11 cellular contexts compared by ENCODE assay signal in the genomic region with DNA sequence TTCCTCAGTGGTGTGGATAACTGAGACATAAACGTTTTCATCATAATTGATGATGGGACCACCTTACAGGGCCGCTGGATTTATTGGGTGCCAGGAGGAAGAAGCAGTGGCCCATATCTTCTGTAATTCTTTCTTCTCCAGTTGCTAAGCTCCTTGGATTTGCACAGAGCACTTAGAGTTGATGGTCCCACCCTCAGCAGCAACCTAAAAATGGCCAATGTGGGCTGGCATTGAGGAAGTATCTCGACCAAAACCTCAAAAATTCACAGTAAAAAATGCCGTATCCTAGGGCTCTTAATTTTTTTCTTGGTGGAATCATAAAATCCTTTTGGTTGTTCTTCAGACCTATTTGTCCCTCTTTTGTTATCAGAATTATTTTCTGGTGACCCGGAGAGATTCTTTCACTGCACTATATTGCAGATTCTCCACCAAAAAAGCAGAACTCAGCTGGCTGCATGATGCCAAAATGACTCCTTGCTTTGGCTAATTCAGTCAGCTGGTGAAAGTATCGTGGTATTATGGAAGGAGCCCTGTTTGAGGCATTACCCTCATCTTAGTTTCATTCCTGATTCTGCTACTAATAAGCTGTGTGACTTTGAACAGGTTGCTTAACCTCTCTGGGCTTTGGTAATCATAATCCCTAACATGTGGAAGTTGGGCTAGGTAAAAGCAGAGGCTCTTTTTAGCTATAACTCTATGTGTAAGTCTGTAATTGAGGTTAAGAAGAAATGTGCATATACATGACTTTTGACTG. TPM values are rescaled to one million over a fixed set of nuclear protein-coding genes. Genes with fewer than 3 reads are reported as not detected.
DNase-seq lines count a peak whose midpoint lies in the region; ATAC-seq and TF ChIP-seq lines count a peak whose summit lies in the region.
"Had no signal": no experiment of that assay in that cellular context is flagged by ENCODE, and none has a peak within 500 bp of the region (broad histone marks: within the 10 kb centered on the region; RNA-seq: fewer than 3 reads in every experiment).

No MANE protein-coding gene starts in this region.

- peak overlapping the region; percentile 86 for H3K27ac Mint-ChIP-seq in MCF 10A (ENCODE audit: low read depth, unreplicated experiment)
- peak overlapping the region; percentile 98 for H3K27ac Mint-ChIP-seq in mesothelial cell of epicardium
- H3K27ac Mint-ChIP-seq: activated naive CD8-positive, alpha-beta T cell treated with anti-CD3 and anti-CD28 coated beads, Interleukin-2, amount 10 ng/mL, durations not matched to agents 7 days and 5 days; B cell had no signal

- H3K27me3 Mint-ChIP-seq in MCF 10A (ENCODE audit: insufficient read depth, unreplicated experiment) (no peaks in the 10 kb centered on the region), mesothelial cell of epicardium (ENCODE audit: low read depth) (no peaks in the 10 kb centered on the region)

- TF ChIP-seq CTCF in right atrium auricular region (IDR thresholded peaks at IDR 0.05) (no peak), MCF 10A (IDR thresholded peaks at IDR 0.05; ENCODE audit: unreplicated experiment) (no peak), mesothelial cell of epicardium (IDR thresholded peaks at IDR 0.05; ENCODE audit: unreplicated experiment) (no peak), vagina (IDR thresholded peaks at IDR 0.05) (no peak), dorsolateral prefrontal cortex (IDR thresholded peaks at IDR 0.05 in 54 of 56, conservative IDR thresholded peaks at IDR 0.05 in 2 of 56; ENCODE audit: low read depth in 1 of 56, partially characterized antibody in 56 of 56) (no peak)

- H3K9me3 ChIP-seq in right atrium auricular region (no peaks in the 10 kb centered on the region), vagina (no peaks in the 10 kb centered on the region)

- BruUV-seq in MCF 10A (replicated peaks; lab: Mats Ljungman, UMichigan) = no TSS peak

- CTCF ChIA-PET in MCF 10A (lab: Yijun Ruan, JAX) = interaction anchor here (0.6 to 26.2 kb wide), 15 partner anchors 8 to 1776 kb away, joined by 3 to 494 read pairs (median 13); partner anchors contain the start of gene KIRREL1

- H3K36me3 Mint-ChIP-seq in MCF 10A (ENCODE audit: insufficient read depth, unreplicated experiment) (peaks cover 16% of the 10 kb centered on the region), mesothelial cell of epicardium (peaks cover 2% of the 10 kb centered on the region)
- H3K36me3 Mint-ChIP-seq: activated naive CD8-positive, alpha-beta T cell treated with anti-CD3 and anti-CD28 coated beads, Interleukin-2, amount 10 ng/mL, durations not matched to agents 7 days and 5 days had no signal

- H3K4me1 ChIP-seq in right atrium auricular region = peaks cover 0 to 90% of the 10 kb centered on the region in 2 donors
- peaks cover 97% of the 10 kb centered on the region for H3K4me1 ChIP-seq in vagina

- H3K27ac ChIP-seq in right atrium auricular region (peak overlapping the region; percentile 80 to 83), vagina (peak overlapping the region; percentile 88), dorsolateral prefrontal cortex (peak overlapping the region in 4 of 59 donors; percentile 17 to 66 (median 26))

- ATAC-seq in left cardiac atrium (no peak), HG03432 (IDR thresholded peaks at IDR 0.05; ENCODE audit: unreplicated experiment) (no peak)

- H3K9me3 Mint-ChIP-seq in MCF 10A (ENCODE audit: unreplicated experiment) (no peaks in the 10 kb centered on the region), mesothelial cell of epicardium (no peaks in the 10 kb centered on the region)
- H3K9me3 Mint-ChIP-seq: activated naive CD8-positive, alpha-beta T cell treated with anti-CD3 and anti-CD28 coated beads, Interleukin-2, amount 10 ng/mL, durations not matched to agents 7 days and 5 days had no signal

- no peaks in the 10 kb centered on the region for H3K27me3 ChIP-seq in right atrium auricular region
- H3K27me3 ChIP-seq in vagina = no peaks in the 10 kb centered on the region
- peaks cover 0 to 15% (median 0%) of the 10 kb centered on the region in 45 donors for H3K27me3 ChIP-seq in dorsolateral prefrontal cortex

- H3K4me1 Mint-ChIP-seq in MCF 10A (ENCODE audit: insufficient read depth, unreplicated experiment) (peaks cover 73% of the 10 kb centered on the region), mesothelial cell of epicardium (peaks cover 85% of the 10 kb centered on the region)
- H3K4me1 Mint-ChIP-seq: activated naive CD8-positive, alpha-beta T cell treated with anti-CD3 and anti-CD28 coated beads, Interleukin-2, amount 10 ng/mL, durations not matched to agents 7 days and 5 days; B cell had no signal

- H3K36me3 ChIP-seq in right atrium auricular region (no peaks in the 10 kb centered on the region), vagina (no peaks in the 10 kb centered on the region)

- no peak overlapping the region for H3K4me3 Mint-ChIP-seq in MCF 10A (ENCODE audit: unreplicated experiment)
- H3K4me3 Mint-ChIP-seq in mesothelial cell of epicardium = no peak overlapping the region
- H3K4me3 Mint-ChIP-seq: activated naive CD8-positive, alpha-beta T cell treated with anti-CD3 and anti-CD28 coated beads, Interleukin-2, amount 10 ng/mL, durations not matched to agents 7 days and 5 days; B cell had no signal

- TF ChIP-seq POLR2A in vagina (IDR thresholded peaks at IDR 0.05) = no peak

- intact Hi-C loops in left cardiac atrium (cut with DNase I) (no loop called here), MCF 10A (cut with micrococcal nuclease) (no loop called here), vagina (cut with DNase I) (no loop called here), dorsolateral prefrontal cortex (cut with DNase I) (no loop called here)

- DNase-seq in right atrium auricular region (ENCODE audit: low spot score) = no peak
- DNase-seq in left cardiac atrium = no peak
- no peak for DNase-seq in MCF 10A (ENCODE audit: unreplicated experiment)
- DNase-seq in mesothelial cell of epicardium (ENCODE audit: low spot score in 2 of 2, unreplicated experiment in 2 of 2) = no peak
- DNase-seq in vagina (ENCODE audit: extremely low spot score in 2 of 2) = no peak
- no peak for DNase-seq in DMS114 treated with DMSO at 0.1 percent for 48 hours (lab: John Stamatoyannopoulos, UW; ENCODE audit: unreplicated experiment)
- DNase-seq in dorsolateral prefrontal cortex = no peak
- DNase-seq: activated naive CD8-positive, alpha-beta T cell treated with anti-CD3 and anti-CD28 coated beads, Interleukin-2, amount 10 ng/mL, durations not matched to agents 7 days and 5 days; NCI-H2107 had no signal

- H3K4me3 ChIP-seq in right atrium auricular region = no peak overlapping the region
- H3K4me3 ChIP-seq in vagina = no peak overlapping the region
- H3K4me3 ChIP-seq in dorsolateral prefrontal cortex = no peak overlapping the region

- POLR2A ChIA-PET in MCF 10A (lab: Yijun Ruan, JAX) = interaction anchor here (0.7 to 13.3 kb wide), 10 partner anchors 8 to 989 kb away, joined by 3 to 245 read pairs (median 8); partner anchors contain the start of genes IFI16 and KIRREL1

RNA-seq across cellular contexts. Expression of gene KIRREL1, which starts 27.6 kb away (rescaled TPM):
- total RNA-seq in right atrium auricular region (10 to 100 TPM; 12.3 to 21.9 TPM), left cardiac atrium (10 to 100 TPM; 19.7 to 21.2 TPM), MCF 10A (2022) (73.6 and 101 TPM in 2 replicates), mesothelial cell of epicardium (178 to 189 TPM (median 180 TPM) in 3 replicates), vagina (34.9 TPM), dorsolateral prefrontal cortex (10 to 100 TPM in 1 of 120 experiments, 1 to 10 TPM in 119; 1.9 to 13.9 (median 4.1) TPM)
- total RNA-seq: activated naive CD8-positive, alpha-beta T cell treated with anti-CD3 and anti-CD28 coated beads, Interleukin-2, amount 10 ng/mL, durations not matched to agents 7 days and 5 days; B cell had no signal
